ENCODE assay signal across 21 cellular contexts in genomic region chr16:24428751-24429150, GRCh38.
"Had no signal": no experiment of that assay in that cellular context is flagged by ENCODE, and none has a peak within 500 bp of the region (broad histone marks: within the 10 kb centered on the region; RNA-seq: fewer than 3 reads in every experiment).

No MANE protein-coding gene starts in this region.

- H3K36me3 ChIP-seq: esophagus squamous epithelium, left ventricle myocardium inferior, right lobe of liver, upper lobe of left lung, vagina had no signal

- ATAC-seq: activated CD4-positive, alpha-beta T cell treated with anti-CD3 and anti-CD28 coated beads for 36 hours; activated CD8-positive, alpha-beta memory T cell treated with anti-CD3 and anti-CD28 coated beads, Interleukin-2, amount 10 ng/mL, durations not matched to agents 7 days and 5 days; activated CD8-positive, alpha-beta T cell treated with anti-CD3 and anti-CD28 coated beads, Interleukin-2, amount 10 ng/mL, durations not matched to agents 7 days and 5 days; activated naive CD8-positive, alpha-beta T cell treated with anti-CD3 and anti-CD28 coated beads, Interleukin-2, amount 50 U/mL, for 24 hours; stimulated activated effector memory CD8-positive, alpha-beta T cell treated with anti-CD3 and anti-CD28 coated beads, Interleukin-12 subunit alpha, Interleukin-12 subunit beta, amount 100 ng/mL, for 72 hours had no signal

- H3K4me3 ChIP-seq: esophagus squamous epithelium, left ventricle myocardium inferior, lung, right lobe of liver, upper lobe of left lung, vagina had no signal

- H3K4me1 ChIP-seq: esophagus squamous epithelium, left ventricle myocardium inferior, right lobe of liver, upper lobe of left lung, vagina had no signal

- DNase-seq: activated CD4-positive, alpha-beta T cell treated with anti-CD3 and anti-CD28 coated beads for 36 hours; activated CD4-positive, CD25-positive, alpha-beta regulatory T cell; activated CD8-positive, alpha-beta memory T cell treated with anti-CD3 and anti-CD28 coated beads, Interleukin-2, amount 10 ng/mL, durations not matched to agents 7 days and 5 days; activated CD8-positive, alpha-beta T cell treated with anti-CD3 and anti-CD28 coated beads, Interleukin-2, amount 10 ng/mL, durations not matched to agents 7 days and 5 days; activated naive CD8-positive, alpha-beta T cell treated with anti-CD3 and anti-CD28 coated beads, Interleukin-2, amount 50 U/mL, for 24 hours; activated T-cell treated with anti-CD3 and anti-CD28 coated beads, Interleukin-2, amount 50 U/mL, for 48 hours; amygdala; caudate nucleus; dermis blood vessel endothelial cell; effector CD4-positive, alpha-beta T cell; esophagus squamous epithelium; glutamatergic neuron; left ventricle myocardium inferior; mesendoderm; right lobe of liver; stimulated activated CD4-positive, alpha-beta T cell treated with anti-CD3 and anti-CD28 coated beads, Interleukin-12 subunit alpha, Interleukin-12 subunit beta, amount 100 ng/mL, for 4 hours; stimulated activated CD4-positive, alpha-beta T cell treated with anti-CD3 and anti-CD28 coated beads, Interleukin-4, amount 100 ng/mL, for 24 hours; upper lobe of left lung had no signal

- H3K27ac ChIP-seq: esophagus squamous epithelium, left ventricle myocardium inferior, right lobe of liver, upper lobe of left lung, vagina had no signal

- H3K27me3 ChIP-seq: right lobe of liver, upper lobe of left lung, vagina had no signal

- H3K9me3 ChIP-seq: esophagus squamous epithelium, right lobe of liver, upper lobe of left lung, vagina had no signal
